In the genomic region with DNA sequence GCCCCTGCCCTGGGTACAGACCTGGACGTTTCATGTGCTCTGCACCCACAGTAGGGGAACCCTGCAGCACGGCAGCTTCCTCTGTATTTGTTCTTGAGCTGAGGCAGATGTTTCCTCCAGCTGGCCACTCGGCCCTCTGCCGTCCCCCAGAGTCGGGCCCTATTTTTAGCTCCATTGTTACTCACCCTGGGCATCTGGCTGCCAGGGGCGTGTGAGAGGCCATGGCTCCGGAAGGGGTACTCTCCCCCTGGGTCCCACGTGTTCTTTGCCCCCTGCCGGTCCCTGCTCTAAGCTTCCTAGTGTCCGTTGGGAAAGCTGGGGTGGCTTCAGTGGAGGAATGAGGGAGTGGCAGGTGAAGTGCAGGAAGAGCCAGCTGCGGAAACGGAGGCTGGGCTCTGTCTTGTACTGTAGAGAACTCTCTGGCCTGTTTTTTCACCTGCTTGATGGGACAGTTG, we compare ENCODE assay signal across 10 cellular contexts. TPM values are rescaled to one million over a fixed set of nuclear protein-coding genes. Genes with fewer than 3 reads are reported as not detected.
DNase-seq lines count a peak whose midpoint lies in the region; ATAC-seq and TF ChIP-seq lines count a peak whose summit lies in the region.
"Had no signal": no experiment of that assay in that cellular context is flagged by ENCODE, and none has a peak within 500 bp of the region (broad histone marks: within the 10 kb centered on the region; RNA-seq: fewer than 3 reads in every experiment).

No MANE protein-coding gene starts in this region.

- peak overlapping the region in 1 of 2 donors; percentile 7 for H3K4me3 ChIP-seq in ascending aorta
- H3K4me3 ChIP-seq: HAP-1, SJSA1 had no signal

- H3K27ac ChIP-seq in ascending aorta, result peak overlapping the region; percentile 47 to 61
- peak overlapping the region; percentile 78 for H3K27ac ChIP-seq in temporal lobe (ENCODE audit: low read depth, low read length)
- H3K27ac ChIP-seq: SJSA1 had no signal

- no peaks in the 10 kb centered on the region for H3K36me3 ChIP-seq in ascending aorta
- H3K36me3 ChIP-seq: HAP-1, SJSA1 had no signal

- intact Hi-C loops in ascending aorta (cut with DNase I), result no loop called here

- H3K4me1 ChIP-seq in ascending aorta, result peaks cover 7 to 23% of the 10 kb centered on the region in 2 donors
- H3K4me1 ChIP-seq: SJSA1 had no signal

- DNase-seq in HT-29 (ENCODE audit: low spot score) (peak; percentile 71), ascending aorta (ENCODE audit: low spot score in 2 of 2) (peak in 1 of 2 donors; percentile 78), left lobe of liver (ENCODE audit: low spot score) (no peak)
- no peak for DNase-seq in effector CD8-positive, alpha-beta T cell (lab: John Stamatoyannopoulos, UW)
- DNase-seq: effector CD4-positive, alpha-beta T cell had no signal

- no peak for TF ChIP-seq CTCF in ascending aorta (IDR thresholded peaks at IDR 0.05)

- ATAC-seq in left lobe of liver (peak; percentile 52), GM21367 (IDR thresholded peaks at IDR 0.05; ENCODE audit: unreplicated experiment) (no peak), HG02763 (IDR thresholded peaks at IDR 0.05; ENCODE audit: unreplicated experiment) (no peak)

- no peaks in the 10 kb centered on the region for H3K9me3 ChIP-seq in ascending aorta
- H3K9me3 ChIP-seq: HAP-1, SJSA1 had no signal

- H3K27me3 ChIP-seq in ascending aorta, result no peaks in the 10 kb centered on the region
- H3K27me3 ChIP-seq: SJSA1 had no signal

RNA-seq across cellular contexts. Expression of gene PALD1, which starts 30.4 kb away (rescaled TPM):
- total RNA-seq in HT-29 (2014; rRNA removed; shearing (Covaris generic)), result 23.9 and 25.5 TPM in 2 replicates
- total RNA-seq in ascending aorta (21.7 TPM), left lobe of liver (1.1 TPM), temporal lobe (4.9 TPM)
- total RNA-seq: SJSA1 had no signal
